In the genomic region with DNA sequence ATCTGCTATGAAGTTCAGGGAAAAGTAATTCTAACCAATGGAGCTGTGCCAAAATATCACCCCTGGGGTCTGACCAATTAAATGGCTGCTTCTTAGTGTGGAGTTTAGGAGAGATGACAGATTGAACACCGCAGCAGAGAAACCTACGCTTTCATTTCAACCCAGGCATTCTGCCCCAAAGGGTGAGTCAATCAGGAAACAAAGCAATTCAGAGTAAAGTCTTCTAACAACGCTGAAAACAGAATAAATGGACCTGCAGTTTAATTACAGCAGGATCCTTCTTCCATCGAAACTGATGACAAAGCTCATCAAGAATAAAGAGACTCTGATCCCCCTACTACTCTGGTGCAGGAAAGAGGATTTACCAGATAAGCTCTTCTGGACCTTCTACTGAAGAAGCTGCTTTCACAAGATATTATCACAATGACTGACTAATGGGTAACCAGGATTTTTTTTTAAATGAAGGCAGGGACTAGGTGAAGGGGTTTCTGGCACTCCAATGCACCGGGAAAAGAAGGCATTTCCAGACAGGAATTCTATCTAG, we compare ENCODE assay signal across 2 cellular contexts.
TF ChIP-seq lines count a peak whose summit lies in the region.

No MANE protein-coding gene starts in this region.

TF ChIP-seq in SK-N-SH, 30 proteins besides CTCF, POLR2A, EP300 and RAD21:
- 0 out of 2 replicates have a peak, but pooled peaks have one; percentile 15 for TF ChIP-seq GATA2 (CRISPR knock-in tag; IDR thresholded peaks at IDR 0.05)
- peak; percentile 14 for TF ChIP-seq TCF12 (IDR thresholded peaks at IDR 0.05)
- TF ChIP-seq GABPA (IDR thresholded peaks at IDR 0.05; ENCODE audit: low read depth): no peak

TF ChIP-seq in GM12878, 131 proteins besides CTCF, POLR2A, EP300 and RAD21 (continues in another document):
- TF ChIP-seq ZBTB11 (CRISPR knock-in tag; IDR thresholded peaks at IDR 0.05) (no peak), ZSCAN29 (IDR thresholded peaks at IDR 0.05) (no peak), CREB1 (IDR thresholded peaks at IDR 0.05; ENCODE audit: low read depth) (0 out of 2 replicates have a peak, but pooled peaks have one; percentile 13), NFYA (IDR thresholded peaks at IDR 0.05; ENCODE audit: borderline replicate concordance, low read depth, low read length) (peak; percentile 12; the same call in 1 of the 2 replicates), FOS (IDR thresholded peaks at IDR 0.05; ENCODE audit: borderline replicate concordance, extremely low read depth, insufficient read length) (peak; percentile 9), MTA2 (IDR thresholded peaks at IDR 0.05; ENCODE audit: low read depth) (0 out of 2 replicates have a peak, but pooled peaks have one; percentile 47), IKZF2 (IDR thresholded peaks at IDR 0.05) (peak in 1 of 2 experiments; percentile 27; a peak in 2 of 4 replicates), JUND (IDR thresholded peaks at IDR 0.05; ENCODE audit: low read depth, low read length) (no peak), YBX1 (IDR thresholded peaks at IDR 0.05) (no peak), HDAC2 (IDR thresholded peaks at IDR 0.05) (no peak), RB1 (IDR thresholded peaks at IDR 0.05; ENCODE audit: borderline replicate concordance) (no peak), GATAD2B (conservative IDR thresholded peaks at IDR 0.05; ENCODE audit: low read depth) (0 out of 2 replicates have a peak, but pooled peaks have one; percentile 35), DPF2 (IDR thresholded peaks at IDR 0.05) (no peak), SIN3A (IDR thresholded peaks at IDR 0.05; ENCODE audit: low read depth, low read length) (no peak), PBX3 (IDR thresholded peaks at IDR 0.05; ENCODE audit: insufficient replicate concordance, low read depth, low read length) (peak; percentile 30), POLR2AphosphoS5 (IDR thresholded peaks at IDR 0.05; ENCODE audit: low read length) (peak; percentile 91), NFXL1 (IDR thresholded peaks at IDR 0.05; ENCODE audit: borderline replicate concordance) (no peak), FOXM1 (IDR thresholded peaks at IDR 0.05; ENCODE audit: low read depth, low read length) (peak; percentile 14; the same call in 1 of the 2 replicates), TAF1 (IDR thresholded peaks at IDR 0.05; ENCODE audit: borderline replicate concordance, low read depth, low read length) (peak; percentile 75; the same call in 1 of the 2 replicates), ZNF622 (IDR thresholded peaks at IDR 0.05) (no peak), ZNF207 (IDR thresholded peaks at IDR 0.05; ENCODE audit: borderline replicate concordance) (0 out of 2 replicates have a peak, but pooled peaks have one; percentile 64), NRF1 (conservative IDR thresholded peaks at IDR 0.05; ENCODE audit: low read depth, low read length) (no peak), FOXK2 (IDR thresholded peaks at IDR 0.05) (no peak), ZNF274 (IDR thresholded peaks at IDR 0.05; ENCODE audit: insufficient read depth, insufficient read length) (no peak), ATF7 (IDR thresholded peaks at IDR 0.05; ENCODE audit: low read depth) (no peak), PRDM15 (CRISPR knock-in tag; IDR thresholded peaks at IDR 0.05) (no peak), IRF3 (IDR thresholded peaks at IDR 0.05) (no peak), ETV6 (conservative IDR thresholded peaks at IDR 0.05 in 1 of 2, IDR thresholded peaks at IDR 0.05 in 1 of 2; ENCODE audit: borderline replicate concordance in 1 of 2, low read depth in 1 of 2) (no peak; a peak in 1 of 4 replicates), JUNB (IDR thresholded peaks at IDR 0.05) (peak; percentile 41), RUNX3 (IDR thresholded peaks at IDR 0.05; ENCODE audit: low read length) (peak; percentile 62), PML (IDR thresholded peaks at IDR 0.05; ENCODE audit: low read length) (peak; percentile 52; the same call in 1 of the 2 replicates), SMC3 (IDR thresholded peaks at IDR 0.05; ENCODE audit: borderline replicate concordance, low read length) (no peak), SP1 (IDR thresholded peaks at IDR 0.05; ENCODE audit: low read depth, low read length) (peak; percentile 59), IKZF1 (conservative IDR thresholded peaks at IDR 0.05) (peak; percentile 40; the same call in 1 of the 2 replicates), GABPA (IDR thresholded peaks at IDR 0.05; ENCODE audit: low read depth) (no peak), NFIC (IDR thresholded peaks at IDR 0.05; ENCODE audit: low read depth, low read length) (no peak), NBN (IDR thresholded peaks at IDR 0.05) (0 out of 2 replicates have a peak, but pooled peaks have one; percentile 43), EED (IDR thresholded peaks at IDR 0.05; ENCODE audit: low read depth) (no peak), POU2F2 (IDR thresholded peaks at IDR 0.05; ENCODE audit: borderline replicate concordance, low read depth, low read length) (peak; percentile 34; the same call in 1 of the 3 replicates)
- TF ChIP-seq, protein P1, sequence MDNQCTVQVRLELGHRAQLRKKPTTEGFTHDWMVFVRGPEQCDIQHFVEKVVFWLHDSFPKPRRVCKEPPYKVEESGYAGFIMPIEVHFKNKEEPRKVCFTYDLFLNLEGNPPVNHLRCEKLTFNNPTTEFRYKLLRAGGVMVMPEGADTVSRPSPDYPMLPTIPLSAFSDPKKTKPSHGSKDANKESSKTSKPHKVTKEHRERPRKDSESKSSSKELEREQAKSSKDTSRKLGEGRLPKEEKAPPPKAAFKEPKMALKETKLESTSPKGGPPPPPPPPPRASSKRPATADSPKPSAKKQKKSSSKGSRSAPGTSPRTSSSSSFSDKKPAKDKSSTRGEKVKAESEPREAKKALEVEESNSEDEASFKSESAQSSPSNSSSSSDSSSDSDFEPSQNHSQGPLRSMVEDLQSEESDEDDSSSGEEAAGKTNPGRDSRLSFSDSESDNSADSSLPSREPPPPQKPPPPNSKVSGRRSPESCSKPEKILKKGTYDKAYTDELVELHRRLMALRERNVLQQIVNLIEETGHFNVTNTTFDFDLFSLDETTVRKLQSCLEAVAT (IDR thresholded peaks at IDR 0.05): peak; percentile 20; the same call in 1 of the 2 replicates
- TF ChIP-seq, protein P2, sequence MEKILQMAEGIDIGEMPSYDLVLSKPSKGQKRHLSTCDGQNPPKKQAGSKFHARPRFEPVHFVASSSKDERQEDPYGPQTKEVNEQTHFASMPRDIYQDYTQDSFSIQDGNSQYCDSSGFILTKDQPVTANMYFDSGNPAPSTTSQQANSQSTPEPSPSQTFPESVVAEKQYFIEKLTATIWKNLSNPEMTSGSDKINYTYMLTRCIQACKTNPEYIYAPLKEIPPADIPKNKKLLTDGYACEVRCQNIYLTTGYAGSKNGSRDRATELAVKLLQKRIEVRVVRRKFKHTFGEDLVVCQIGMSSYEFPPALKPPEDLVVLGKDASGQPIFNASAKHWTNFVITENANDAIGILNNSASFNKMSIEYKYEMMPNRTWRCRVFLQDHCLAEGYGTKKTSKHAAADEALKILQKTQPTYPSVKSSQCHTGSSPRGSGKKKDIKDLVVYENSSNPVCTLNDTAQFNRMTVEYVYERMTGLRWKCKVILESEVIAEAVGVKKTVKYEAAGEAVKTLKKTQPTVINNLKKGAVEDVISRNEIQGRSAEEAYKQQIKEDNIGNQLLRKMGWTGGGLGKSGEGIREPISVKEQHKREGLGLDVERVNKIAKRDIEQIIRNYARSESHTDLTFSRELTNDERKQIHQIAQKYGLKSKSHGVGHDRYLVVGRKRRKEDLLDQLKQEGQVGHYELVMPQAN (conservative IDR thresholded peaks at IDR 0.05): no peak
- TF ChIP-seq, protein P3, sequence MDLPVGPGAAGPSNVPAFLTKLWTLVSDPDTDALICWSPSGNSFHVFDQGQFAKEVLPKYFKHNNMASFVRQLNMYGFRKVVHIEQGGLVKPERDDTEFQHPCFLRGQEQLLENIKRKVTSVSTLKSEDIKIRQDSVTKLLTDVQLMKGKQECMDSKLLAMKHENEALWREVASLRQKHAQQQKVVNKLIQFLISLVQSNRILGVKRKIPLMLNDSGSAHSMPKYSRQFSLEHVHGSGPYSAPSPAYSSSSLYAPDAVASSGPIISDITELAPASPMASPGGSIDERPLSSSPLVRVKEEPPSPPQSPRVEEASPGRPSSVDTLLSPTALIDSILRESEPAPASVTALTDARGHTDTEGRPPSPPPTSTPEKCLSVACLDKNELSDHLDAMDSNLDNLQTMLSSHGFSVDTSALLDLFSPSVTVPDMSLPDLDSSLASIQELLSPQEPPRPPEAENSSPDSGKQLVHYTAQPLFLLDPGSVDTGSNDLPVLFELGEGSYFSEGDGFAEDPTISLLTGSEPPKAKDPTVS (IDR thresholded peaks at IDR 0.05; ENCODE audit: low read depth, low read length): no peak
- TF ChIP-seq, protein P4, sequence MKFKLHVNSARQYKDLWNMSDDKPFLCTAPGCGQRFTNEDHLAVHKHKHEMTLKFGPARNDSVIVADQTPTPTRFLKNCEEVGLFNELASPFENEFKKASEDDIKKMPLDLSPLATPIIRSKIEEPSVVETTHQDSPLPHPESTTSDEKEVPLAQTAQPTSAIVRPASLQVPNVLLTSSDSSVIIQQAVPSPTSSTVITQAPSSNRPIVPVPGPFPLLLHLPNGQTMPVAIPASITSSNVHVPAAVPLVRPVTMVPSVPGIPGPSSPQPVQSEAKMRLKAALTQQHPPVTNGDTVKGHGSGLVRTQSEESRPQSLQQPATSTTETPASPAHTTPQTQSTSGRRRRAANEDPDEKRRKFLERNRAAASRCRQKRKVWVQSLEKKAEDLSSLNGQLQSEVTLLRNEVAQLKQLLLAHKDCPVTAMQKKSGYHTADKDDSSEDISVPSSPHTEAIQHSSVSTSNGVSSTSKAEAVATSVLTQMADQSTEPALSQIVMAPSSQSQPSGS (IDR thresholded peaks at IDR 0.05; ENCODE audit: low read length): peak; percentile 23; the same call in 1 of the 2 replicates
- TF ChIP-seq, protein P5, sequence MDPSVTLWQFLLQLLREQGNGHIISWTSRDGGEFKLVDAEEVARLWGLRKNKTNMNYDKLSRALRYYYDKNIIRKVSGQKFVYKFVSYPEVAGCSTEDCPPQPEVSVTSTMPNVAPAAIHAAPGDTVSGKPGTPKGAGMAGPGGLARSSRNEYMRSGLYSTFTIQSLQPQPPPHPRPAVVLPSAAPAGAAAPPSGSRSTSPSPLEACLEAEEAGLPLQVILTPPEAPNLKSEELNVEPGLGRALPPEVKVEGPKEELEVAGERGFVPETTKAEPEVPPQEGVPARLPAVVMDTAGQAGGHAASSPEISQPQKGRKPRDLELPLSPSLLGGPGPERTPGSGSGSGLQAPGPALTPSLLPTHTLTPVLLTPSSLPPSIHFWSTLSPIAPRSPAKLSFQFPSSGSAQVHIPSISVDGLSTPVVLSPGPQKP (IDR thresholded peaks at IDR 0.05; ENCODE audit: low read depth, low read length): no peak
